In genomic region chr6:170201361-170201760, GRCh38 we compare ENCODE assay signal across 15 cellular contexts.
"Had no signal": no experiment of that assay in that cellular context is flagged by ENCODE, and none has a peak within 500 bp of the region (broad histone marks: within the 10 kb centered on the region; RNA-seq: fewer than 3 reads in every experiment).

No MANE protein-coding gene starts in this region.

- H3K27me3 ChIP-seq: esophagus squamous epithelium, foreskin keratinocyte, neutrophil had no signal

- H3K4me3 ChIP-seq: esophagus squamous epithelium, left ventricle myocardium inferior, lower lobe of right lung had no signal

- H3K27ac Mint-ChIP-seq: effector memory CD8-positive, alpha-beta T cell; immature natural killer cell; naive thymus-derived CD8-positive, alpha-beta T cell had no signal

- ATAC-seq: effector memory CD8-positive, alpha-beta T cell; lower lobe of right lung; naive thymus-derived CD8-positive, alpha-beta T cell had no signal

- H3K4me1 ChIP-seq: foreskin keratinocyte, lower lobe of right lung had no signal

- H3K9me3 ChIP-seq: esophagus squamous epithelium, left ventricle myocardium inferior, lower lobe of right lung, neutrophil had no signal

- H3K36me3 Mint-ChIP-seq: immature natural killer cell had no signal

- H3K4me3 Mint-ChIP-seq: effector memory CD8-positive, alpha-beta T cell; immature natural killer cell; naive thymus-derived CD8-positive, alpha-beta T cell had no signal

- H3K27ac ChIP-seq: epithelial cell of prostate, esophagus squamous epithelium, foreskin keratinocyte, left ventricle myocardium inferior, lower lobe of right lung, neutrophil had no signal

- H3K36me3 ChIP-seq: esophagus squamous epithelium, left ventricle myocardium inferior, lower lobe of right lung, neutrophil had no signal

- DNase-seq: effector memory CD8-positive, alpha-beta T cell; esophagus squamous epithelium; foreskin keratinocyte; immature natural killer cell; left ventricle myocardium inferior; lower lobe of right lung; mesendoderm; naive thymus-derived CD8-positive, alpha-beta T cell; right cardiac atrium; small intestine; stimulated activated CD4-positive, alpha-beta T cell treated with anti-CD3 and anti-CD28 coated beads, Interleukin-2, amount 100 ng/mL, for 48 hours; stimulated activated naive CD4-positive, alpha-beta T cell treated with Interleukin-2 at 50 U/mL for 16 hours; trophoblast cell had no signal
